Comparison of ENCODE assay signal across 11 cellular contexts in the genomic region with DNA sequence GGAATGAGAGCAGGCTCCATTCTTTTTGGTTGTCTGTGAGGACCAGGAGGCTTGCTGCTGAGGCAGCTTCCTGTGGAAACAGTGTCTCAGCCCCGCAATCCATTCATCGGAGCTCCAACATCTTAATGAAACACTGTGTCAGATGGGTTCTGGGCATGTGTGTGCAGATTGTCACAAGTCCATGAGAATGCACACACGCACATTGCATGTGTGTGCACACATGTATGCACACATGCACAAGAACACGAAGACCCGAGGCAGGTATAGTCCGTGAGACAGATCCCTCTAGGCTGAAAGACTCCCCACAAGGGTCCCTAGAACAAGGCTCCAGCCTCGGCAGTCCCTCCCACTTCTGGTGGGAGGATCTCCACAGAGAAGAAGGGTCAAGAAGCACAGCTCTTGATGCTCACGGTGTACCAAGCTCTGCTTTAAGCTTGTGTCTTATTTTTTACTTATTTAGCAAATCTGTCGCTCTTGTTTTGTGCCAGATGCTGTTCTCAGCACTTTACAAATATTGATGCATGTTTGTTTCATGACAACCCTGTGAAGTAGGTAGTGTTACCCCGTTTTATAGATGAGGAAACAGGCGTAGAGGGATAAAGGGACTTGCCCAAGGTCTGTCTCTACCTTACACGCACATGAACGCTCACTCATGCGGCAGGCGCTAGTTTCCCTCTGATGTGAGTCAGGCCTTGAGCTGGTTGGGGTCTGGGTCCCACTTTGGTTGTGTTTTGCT.
DNase-seq lines count a peak whose midpoint lies in the region; ATAC-seq and TF ChIP-seq lines count a peak whose summit lies in the region.
"Had no signal": no experiment of that assay in that cellular context is flagged by ENCODE, and none has a peak within 500 bp of the region (broad histone marks: within the 10 kb centered on the region; RNA-seq: fewer than 3 reads in every experiment).

No MANE protein-coding gene starts in this region.

- ATAC-seq in HG03159 (IDR thresholded peaks at IDR 0.05; ENCODE audit: unreplicated experiment) (no peak), GM18502 (IDR thresholded peaks at IDR 0.05; ENCODE audit: poor library complexity, unreplicated experiment) (no peak)

- H3K4me2 ChIP-seq in fibroblast of lung (ENCODE audit: extremely low read depth, insufficient read depth, low read length) (peak overlapping the region; percentile 21), parathyroid adenoma (ENCODE audit: low read length) (peak overlapping the region; percentile 32)

- H3K4me1 ChIP-seq in SJCRH30 (peaks cover 33% of the 10 kb centered on the region), fibroblast of lung (ENCODE audit: control insufficient read depth, extremely low read depth, insufficient read depth, low read length) (peaks cover 42% of the 10 kb centered on the region), parathyroid adenoma (peaks cover 44% of the 10 kb centered on the region)

- H3K36me3 ChIP-seq in SJCRH30: no peaks in the 10 kb centered on the region
- peaks cover 1% of the 10 kb centered on the region for H3K36me3 ChIP-seq in fibroblast of lung (ENCODE audit: control insufficient read depth, insufficient read depth, low read length)
- H3K36me3 ChIP-seq in parathyroid adenoma (ENCODE audit: control insufficient read depth, insufficient read depth, low read length): no peaks in the 10 kb centered on the region

- H3K9me3 ChIP-seq in SJCRH30 (replicated peaks): 0 out of 2 replicates have a peak, but pooled peaks cover 4% of the 10 kb centered on the region
- no peaks in the 10 kb centered on the region for H3K9me3 ChIP-seq in fibroblast of lung (ENCODE audit: control insufficient read depth, insufficient read depth, low read depth, low read length)
- H3K9me3 ChIP-seq in parathyroid adenoma (ENCODE audit: control insufficient read depth, low read length): no peaks in the 10 kb centered on the region

- H3K27ac ChIP-seq in SJCRH30 (peak overlapping the region; percentile 77), fibroblast of lung (ENCODE audit: insufficient read depth, low read length) (peak overlapping the region; percentile 84), parathyroid adenoma (peak overlapping the region; percentile 3)

- TF ChIP-seq CTCF in fibroblast of lung (conservative IDR thresholded peaks at IDR 0.05 in 1 of 2, IDR thresholded peaks at IDR 0.05 in 1 of 2; ENCODE audit: low read depth in 1 of 2, low read length in 2 of 2) (no peak), parathyroid adenoma (IDR thresholded peaks at IDR 0.05) (no peak)

- DNase-seq in AG08396 (ENCODE audit: low spot score) (peak; percentile 9), SJCRH30 (no peak), fibroblast of lung (ENCODE audit: low read depth in 2 of 2) (no peak), NCI-H1436 (lab: John Stamatoyannopoulos, UW) (no peak), OCI-M2 (lab: John Stamatoyannopoulos, UW; ENCODE audit: unreplicated experiment) (no peak)
- DNase-seq: CD4-positive, CD25-positive, alpha-beta regulatory T cell; NCI-H187 treated with DMSO at 0.1 percent for 48 hours; PC-3 had no signal

- H3K27me3 ChIP-seq in SJCRH30: no peaks in the 10 kb centered on the region
- H3K27me3 ChIP-seq in fibroblast of lung (ENCODE audit: control insufficient read depth, insufficient read depth, low read length): no peaks in the 10 kb centered on the region
- no peaks in the 10 kb centered on the region for H3K27me3 ChIP-seq in parathyroid adenoma (ENCODE audit: control insufficient read depth, insufficient read depth, low read length)

- H3K9ac ChIP-seq in fibroblast of lung (ENCODE audit: insufficient read depth, low read length): peak overlapping the region; percentile 39
- no peak overlapping the region for H3K9ac ChIP-seq in parathyroid adenoma

- no peak overlapping the region for H3K4me3 ChIP-seq in SJCRH30
- no peak overlapping the region for H3K4me3 ChIP-seq in fibroblast of lung (replicated peaks in 1 of 4; ENCODE audit: control extremely low read depth in 1 of 4, insufficient read depth in 1 of 4, low read depth in 3 of 4, low read length in 4 of 4)
- H3K4me3 ChIP-seq in parathyroid adenoma (ENCODE audit: low read depth, low read length): no peak overlapping the region

- H2AFZ ChIP-seq in fibroblast of lung (ENCODE audit: low read length): no peak overlapping the region
- no peak overlapping the region for H2AFZ ChIP-seq in parathyroid adenoma

- peaks cover 63% of the 10 kb centered on the region for H3K79me2 ChIP-seq in fibroblast of lung (ENCODE audit: control insufficient read depth, insufficient read depth, low read length)
- H3K79me2 ChIP-seq in parathyroid adenoma: peaks cover 53% of the 10 kb centered on the region

- no peaks in the 10 kb centered on the region for H4K20me1 ChIP-seq in fibroblast of lung (ENCODE audit: control insufficient read depth, extremely low read depth, insufficient read depth, low read length)

Comparison
In these comparisons a context has a peak if more than half of its experiments do, and no peak if none do; other contexts are left out.
1. H3K27ac ChIP-seq: peak in every context shown above with its lines; median percentile 84 in fibroblast of lung; 77 in SJCRH30; 3 in parathyroid adenoma.